Comparison of ENCODE assay signal across 20 cellular contexts in the genomic region with DNA sequence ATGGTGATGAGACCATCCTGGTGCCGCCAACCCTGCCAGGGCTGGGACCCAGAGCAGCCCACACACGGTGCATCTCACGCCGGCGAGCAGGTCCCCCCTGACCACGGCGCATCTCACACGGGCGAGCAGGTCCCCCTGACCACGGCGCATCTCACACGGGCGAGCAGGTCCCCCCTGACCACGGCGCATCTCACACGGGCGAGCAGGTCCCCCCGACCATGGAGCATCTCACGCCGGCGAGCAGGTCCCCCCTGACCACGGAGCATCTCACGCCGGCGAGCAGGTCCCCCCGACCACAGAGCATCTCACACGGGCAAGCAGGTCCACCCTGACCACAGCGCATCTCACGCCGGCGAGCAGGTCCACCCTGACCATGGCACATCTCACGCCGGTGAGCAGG. TPM values are rescaled to one million over a fixed set of nuclear protein-coding genes. Genes with fewer than 3 reads are reported as not detected.
A peak's percentile ranks its signal among the peaks of the same experiment; 100 is the strongest.
DNase-seq lines count a peak whose midpoint lies in the region; ATAC-seq, FAIRE-seq and TF ChIP-seq lines count a peak whose summit lies in the region.
"Had no signal": no experiment of that assay in that cellular context is flagged by ENCODE, and none has a peak within 500 bp of the region (broad histone marks: within the 10 kb centered on the region; RNA-seq: fewer than 3 reads in every experiment).

No MANE protein-coding gene starts in this region.

- peaks cover 0 to 3% (median 0%) of the 10 kb centered on the region in 12 donors for H3K4me1 ChIP-seq in heart left ventricle
- H3K4me1 ChIP-seq in astrocyte (ENCODE audit: insufficient read depth, low read length), result peaks cover 4% of the 10 kb centered on the region
- H3K4me1 ChIP-seq in mesenchymal stem cell (ENCODE audit: control insufficient read depth, insufficient read depth, low read depth, low read length), result peaks cover 4% of the 10 kb centered on the region
- H3K4me1 ChIP-seq in upper lobe of right lung, result peaks cover under 1% of the 10 kb centered on the region

- H3K36me3 Mint-ChIP-seq in astrocyte (ENCODE audit: low read depth, unreplicated experiment), result peaks cover 33% of the 10 kb centered on the region
- no peaks in the 10 kb centered on the region for H3K36me3 Mint-ChIP-seq in stimulated activated effector memory CD8-positive, alpha-beta T cell treated with anti-CD3 and anti-CD28 coated beads, Interleukin-12 subunit alpha, Interleukin-12 subunit beta, amount 100 ng/mL, for 72 hours
- H3K36me3 Mint-ChIP-seq in activated CD8-positive, alpha-beta T cell treated with anti-CD3 and anti-CD28 coated beads for 36 hours (ENCODE audit: low read depth), result no peaks in the 10 kb centered on the region

- no peak for TF ChIP-seq POLR2A in heart left ventricle (IDR thresholded peaks at IDR 0.05)

- peak overlapping the region; percentile 57 for H4K91ac ChIP-seq in mesenchymal stem cell (ENCODE audit: low read length)

- H3K27ac Mint-ChIP-seq in astrocyte (ENCODE audit: unreplicated experiment), result no peak overlapping the region
- H3K27ac Mint-ChIP-seq in stimulated activated effector memory CD8-positive, alpha-beta T cell treated with anti-CD3 and anti-CD28 coated beads, Interleukin-12 subunit alpha, Interleukin-12 subunit beta, amount 100 ng/mL, for 72 hours, result no peak overlapping the region
- no peak overlapping the region for H3K27ac Mint-ChIP-seq in activated CD8-positive, alpha-beta T cell treated with anti-CD3 and anti-CD28 coated beads for 36 hours

- H3K36me3 ChIP-seq in heart left ventricle, result no peaks in the 10 kb centered on the region
- H3K36me3 ChIP-seq in astrocyte (ENCODE audit: insufficient read depth, low read length), result no peaks in the 10 kb centered on the region
- H3K36me3 ChIP-seq in mesenchymal stem cell (ENCODE audit: control insufficient read depth in 1 of 2, insufficient read depth in 2 of 2, low read depth in 1 of 2, low read length in 2 of 2), result peaks cover 0 to 32% of the 10 kb centered on the region in 2 experiments
- no peaks in the 10 kb centered on the region for H3K36me3 ChIP-seq in upper lobe of right lung

- TF ChIP-seq CTCF in heart left ventricle (IDR thresholded peaks at IDR 0.05), result no peak
- TF ChIP-seq CTCF in astrocyte (IDR thresholded peaks at IDR 0.05; ENCODE audit: insufficient read depth, low read depth, low read length), result no peak
- no peak for TF ChIP-seq CTCF in upper lobe of right lung (IDR thresholded peaks at IDR 0.05)
- TF ChIP-seq CTCF in activated CD8-positive, alpha-beta T cell treated with anti-CD3 and anti-CD28 coated beads for 36 hours (IDR thresholded peaks at IDR 0.05), result no peak

- H3K9ac ChIP-seq in astrocyte (ENCODE audit: low read length) (no peak overlapping the region), mesenchymal stem cell (ENCODE audit: low read length) (no peak overlapping the region)
- H3K9ac ChIP-seq: KMS-11 had no signal

- no peak overlapping the region for H2BK120ac ChIP-seq in mesenchymal stem cell (ENCODE audit: low read depth, low read length)

- H3K9me3 Mint-ChIP-seq in astrocyte (ENCODE audit: unreplicated experiment), result peaks cover 2% of the 10 kb centered on the region
- H3K9me3 Mint-ChIP-seq in stimulated activated effector memory CD8-positive, alpha-beta T cell treated with anti-CD3 and anti-CD28 coated beads, Interleukin-12 subunit alpha, Interleukin-12 subunit beta, amount 100 ng/mL, for 72 hours, result no peaks in the 10 kb centered on the region
- no peaks in the 10 kb centered on the region for H3K9me3 Mint-ChIP-seq in activated CD8-positive, alpha-beta T cell treated with anti-CD3 and anti-CD28 coated beads for 36 hours

- H2BK5ac ChIP-seq in mesenchymal stem cell (ENCODE audit: low read depth, low read length, poor library complexity, severe bottlenecking), result no peak overlapping the region

- H4K20me1 ChIP-seq in astrocyte (ENCODE audit: insufficient read depth, low read length), result peaks cover 59% of the 10 kb centered on the region

- H2BK15ac ChIP-seq in mesenchymal stem cell (ENCODE audit: low read depth, poor library complexity, severe bottlenecking), result no peak overlapping the region

- FAIRE-seq in astrocyte (lab: Jason Lieb, UNC), result peak; percentile 79
- FAIRE-seq: H54, HepG2 had no signal

- H2AFZ ChIP-seq in astrocyte (ENCODE audit: low read depth, low read length) (no peak overlapping the region), mesenchymal stem cell (ENCODE audit: low read depth, low read length) (no peak overlapping the region)

- H3K79me2 ChIP-seq in astrocyte (ENCODE audit: insufficient read depth, low read length), result peaks cover 62% of the 10 kb centered on the region

- H3K27me3 ChIP-seq in heart left ventricle, result no peaks in the 10 kb centered on the region
- H3K27me3 ChIP-seq in astrocyte (ENCODE audit: insufficient read depth, low read length), result no peaks in the 10 kb centered on the region
- H3K27me3 ChIP-seq in mesenchymal stem cell (ENCODE audit: control insufficient read depth in 1 of 2, insufficient read depth in 1 of 2, low read length in 2 of 2), result peaks cover 0 to 14% of the 10 kb centered on the region in 2 experiments
- no peaks in the 10 kb centered on the region for H3K27me3 ChIP-seq in upper lobe of right lung

- no peak overlapping the region for H3K4me3 Mint-ChIP-seq in astrocyte (ENCODE audit: unreplicated experiment)
- no peak overlapping the region for H3K4me3 Mint-ChIP-seq in stimulated activated effector memory CD8-positive, alpha-beta T cell treated with anti-CD3 and anti-CD28 coated beads, Interleukin-12 subunit alpha, Interleukin-12 subunit beta, amount 100 ng/mL, for 72 hours
- H3K4me3 Mint-ChIP-seq in activated CD8-positive, alpha-beta T cell treated with anti-CD3 and anti-CD28 coated beads for 36 hours, result no peak overlapping the region

- H3K79me1 ChIP-seq in mesenchymal stem cell (replicated peaks; ENCODE audit: low read length, poor library complexity, severe bottlenecking), result peaks cover 38% of the 10 kb centered on the region

- H3K4me3 ChIP-seq in heart left ventricle (no peak overlapping the region), astrocyte (ENCODE audit: insufficient read depth, low read depth, low read length) (no peak overlapping the region), mesenchymal stem cell (ENCODE audit: insufficient read depth in 1 of 2, low read depth in 1 of 2, low read length in 2 of 2) (no peak overlapping the region), upper lobe of right lung (no peak overlapping the region)

- H2AK5ac ChIP-seq in mesenchymal stem cell (ENCODE audit: low read length, severe bottlenecking), result no peak overlapping the region

- intact Hi-C loops in Right ventricle myocardium inferior (cut with DNase I) (no loop called here), heart left ventricle (cut with DNase I) (loop anchor here in 1 of 10 donors (10.0 kb wide), 1 partner anchor 47 kb away; no protein-coding TSS in a partner anchor), upper lobe of right lung (cut with DNase I) (no loop called here)
- intact Hi-C loops in activated CD8-positive, alpha-beta T cell treated with anti-CD3 and anti-CD28 coated beads for 36 hours (cut with micrococcal nuclease), result no loop called here

- WGBS in heart left ventricle, 4 donors, result 75 to 86% (median 80%) methylated on average over 24 to 33 of the region's 33 CpGs
- WGBS in mesenchymal stem cell, result 80% methylated on average over 33 of the region's 33 CpGs

- DNase-seq in Right ventricle myocardium inferior (ENCODE audit: missing footprints) (no peak), heart left ventricle (no peak), astrocyte (ENCODE audit: low read depth) (no peak), mesenchymal stem cell (no peak), upper lobe of right lung (no peak), DMS79 treated with DMSO at 0.1 percent for 48 hours (lab: John Stamatoyannopoulos, UW) (no peak)
- no peak for DNase-seq in stimulated activated effector memory CD8-positive, alpha-beta T cell treated with anti-CD3 and anti-CD28 coated beads, Interleukin-12 subunit alpha, Interleukin-12 subunit beta, amount 100 ng/mL, for 72 hours (ENCODE audit: low spot score in 2 of 2)
- DNase-seq in activated CD8-positive, alpha-beta T cell treated with anti-CD3 and anti-CD28 coated beads for 36 hours, result no peak
- DNase-seq: NCI-H1092 treated with DMSO at 0.1 percent for 48 hours, NCI-H187 treated with DMSO at 0.1 percent for 48 hours, NCI-H2171 treated with DMSO at 0.1 percent for 48 hours, NCI-H510A, NCI-H82, SHP77 treated with DMSO at 0.1 percent for 48 hours had no signal

- peaks cover 3% of the 10 kb centered on the region for H3K4me1 Mint-ChIP-seq in astrocyte (ENCODE audit: low read depth, unreplicated experiment)
- no peaks in the 10 kb centered on the region for H3K4me1 Mint-ChIP-seq in stimulated activated effector memory CD8-positive, alpha-beta T cell treated with anti-CD3 and anti-CD28 coated beads, Interleukin-12 subunit alpha, Interleukin-12 subunit beta, amount 100 ng/mL, for 72 hours
- no peaks in the 10 kb centered on the region for H3K4me1 Mint-ChIP-seq in activated CD8-positive, alpha-beta T cell treated with anti-CD3 and anti-CD28 coated beads for 36 hours (ENCODE audit: low read depth)

- POLR2A ChIA-PET in activated CD8-positive, alpha-beta T cell treated with anti-CD3 and anti-CD28 coated beads for 36 hours (lab: Charles Lee), result interaction anchor here (0.6 kb wide), 1 partner anchor 36 kb away, joined by 3 read pairs; no protein-coding TSS in a partner anchor

- H3K23ac ChIP-seq in mesenchymal stem cell (ENCODE audit: low read length in 2 of 2), result no peak overlapping the region

- peak; percentile 35 for ATAC-seq in Right ventricle myocardium inferior
- ATAC-seq in heart left ventricle, result no peak
- ATAC-seq in upper lobe of right lung, result peak; percentile 76
- no peak for ATAC-seq in stimulated activated effector memory CD8-positive, alpha-beta T cell treated with anti-CD3 and anti-CD28 coated beads, Interleukin-12 subunit alpha, Interleukin-12 subunit beta, amount 100 ng/mL, for 72 hours
- no peak for ATAC-seq in activated CD8-positive, alpha-beta T cell treated with anti-CD3 and anti-CD28 coated beads for 36 hours
- ATAC-seq: HepG2, Panc1 had no signal

- H3K18ac ChIP-seq in mesenchymal stem cell (ENCODE audit: low read depth in 1 of 2, low read length in 2 of 2), result no peak overlapping the region

- H3K9me3 ChIP-seq in heart left ventricle (no peaks in the 10 kb centered on the region), astrocyte (ENCODE audit: insufficient read depth, low read depth, low read length) (no peaks in the 10 kb centered on the region), mesenchymal stem cell (ENCODE audit: control insufficient read depth, low read length) (no peaks in the 10 kb centered on the region), upper lobe of right lung (no peaks in the 10 kb centered on the region)

- peak overlapping the region; percentile 19 for H4K8ac ChIP-seq in mesenchymal stem cell (ENCODE audit: low read length)

- H3K4me2 ChIP-seq in astrocyte (ENCODE audit: low read length) (no peak overlapping the region), mesenchymal stem cell (ENCODE audit: low read length, poor library complexity, severe bottlenecking) (no peak overlapping the region)
- H3K4me2 ChIP-seq: KMS-11 had no signal

- H3K27ac ChIP-seq in heart left ventricle, result no peak overlapping the region
- H3K27ac ChIP-seq in astrocyte (ENCODE audit: low read depth, low read length), result no peak overlapping the region
- H3K27ac ChIP-seq in mesenchymal stem cell (ENCODE audit: low read length, poor library complexity, severe bottlenecking), result no peak overlapping the region
- H3K27ac ChIP-seq in upper lobe of right lung, result no peak overlapping the region
- H3K27ac ChIP-seq: 22Rv1, C4-2B, KMS-11 had no signal

- no peak overlapping the region for H3K14ac ChIP-seq in mesenchymal stem cell (ENCODE audit: low read length in 2 of 2)

- H3K4ac ChIP-seq in mesenchymal stem cell (ENCODE audit: low read depth in 1 of 2, low read length in 2 of 2), result no peak overlapping the region

- H2BK12ac ChIP-seq in mesenchymal stem cell (ENCODE audit: low read length in 2 of 2), result peak overlapping the region in 1 of 2 experiments; percentile 29

- H3K27me3 Mint-ChIP-seq in astrocyte (ENCODE audit: low read depth, unreplicated experiment), result no peaks in the 10 kb centered on the region
- H3K27me3 Mint-ChIP-seq in activated CD8-positive, alpha-beta T cell treated with anti-CD3 and anti-CD28 coated beads for 36 hours, result peaks cover 12% of the 10 kb centered on the region

- CTCF ChIA-PET in activated CD8-positive, alpha-beta T cell treated with anti-CD3 and anti-CD28 coated beads for 36 hours (lab: Charles Lee), result no interaction called here

RNA-seq across cellular contexts. Expression of a gene that starts 59.2 kb away (rescaled TPM):
- total RNA-seq in Right ventricle myocardium inferior (18.7 TPM), heart left ventricle (10 to 100 TPM; 14.8 to 35.4 (median 18.3) TPM), astrocyte (7.7 and 8.3 TPM in 2 replicates), upper lobe of right lung (12.1 TPM)
- polyA plus RNA-seq in heart left ventricle, result 10 to 100 TPM; 17.9 to 27.1 TPM
- 6.9 TPM for polyA plus RNA-seq in mesenchymal stem cell (2013, experiment 1 of 2)
- polyA plus RNA-seq in mesenchymal stem cell (2013, experiment 2 of 2), result 6.6 TPM
- total RNA-seq in activated CD8-positive, alpha-beta T cell treated with anti-CD3 and anti-CD28 coated beads for 36 hours, result 10 to 100 TPM; 35.5 to 36.2 TPM

RNA-seq across cellular contexts. Expression of a gene that starts 59.2 kb away (rescaled TPM):
- 21.2 TPM for total RNA-seq in Right ventricle myocardium inferior
- total RNA-seq in heart left ventricle, result 10 to 100 TPM; 21.7 to 39.7 (median 26.8) TPM
- 10 to 100 TPM; 14.0 to 20.4 TPM for polyA plus RNA-seq in heart left ventricle
- 48.3 and 61.8 TPM in 2 replicates for total RNA-seq in astrocyte
- 35.2 TPM for polyA plus RNA-seq in mesenchymal stem cell (2013, experiment 1 of 2)
- 34.5 TPM for polyA plus RNA-seq in mesenchymal stem cell (2013, experiment 2 of 2)
- 55.5 TPM for total RNA-seq in upper lobe of right lung
- total RNA-seq in activated CD8-positive, alpha-beta T cell treated with anti-CD3 and anti-CD28 coated beads for 36 hours, result 10 to 100 TPM; 47.3 to 55.2 TPM

Comparison
In these comparisons a context has a peak if more than half of its experiments do, and no peak if none do; other contexts are left out.
1. ATAC-seq: peak in Right ventricle myocardium inferior (single experiment) and upper lobe of right lung (single experiment); none in heart left ventricle (0 of 4), stimulated activated effector memory CD8-positive, alpha-beta T cell treated with anti-CD3 and anti-CD28 coated beads, Interleukin-12 subunit alpha, Interleukin-12 subunit beta, amount 100 ng/mL, for 72 hours (single experiment) and activated CD8-positive, alpha-beta T cell treated with anti-CD3 and anti-CD28 coated beads for 36 hours (single experiment).